ENCODE assay signal across 1 cellular context in the genomic region with DNA sequence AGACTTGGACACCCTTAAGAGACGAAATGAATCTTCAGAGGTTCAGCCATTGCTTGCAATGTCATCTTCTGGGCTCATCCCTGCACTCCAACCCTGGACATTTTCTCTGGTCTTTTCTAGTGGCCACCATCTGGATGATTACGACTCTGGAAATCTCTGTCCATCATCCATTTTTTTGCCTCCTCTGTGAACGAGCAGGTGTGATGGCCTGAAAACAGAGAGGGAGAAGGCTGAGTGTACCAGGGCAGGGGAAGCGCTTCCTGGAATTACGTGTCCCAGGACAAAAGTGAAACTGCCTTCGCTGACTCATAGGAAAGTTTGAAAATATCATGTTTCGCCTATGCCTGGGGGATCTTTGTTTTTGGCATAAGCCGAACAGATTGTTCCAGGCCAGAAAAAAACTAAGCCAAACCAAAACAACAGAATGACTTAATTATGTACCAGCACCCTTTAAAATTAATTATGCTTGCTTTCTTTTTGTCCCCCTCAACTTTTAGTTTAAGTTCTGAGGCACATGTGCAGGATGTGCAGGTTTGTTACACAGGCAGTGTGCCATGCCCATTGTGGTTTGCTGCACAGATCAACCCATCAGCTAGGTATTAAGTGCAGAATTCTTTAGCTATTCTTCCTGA.
A peak's percentile ranks its signal among the peaks of the same experiment; 100 is the strongest.
TF ChIP-seq lines count a peak whose summit lies in the region.

No MANE protein-coding gene starts in this region.

TF ChIP-seq in K562, 482 proteins besides CTCF, POLR2A, EP300 and RAD21 (continued from another document):
- TF ChIP-seq, protein P1, sequence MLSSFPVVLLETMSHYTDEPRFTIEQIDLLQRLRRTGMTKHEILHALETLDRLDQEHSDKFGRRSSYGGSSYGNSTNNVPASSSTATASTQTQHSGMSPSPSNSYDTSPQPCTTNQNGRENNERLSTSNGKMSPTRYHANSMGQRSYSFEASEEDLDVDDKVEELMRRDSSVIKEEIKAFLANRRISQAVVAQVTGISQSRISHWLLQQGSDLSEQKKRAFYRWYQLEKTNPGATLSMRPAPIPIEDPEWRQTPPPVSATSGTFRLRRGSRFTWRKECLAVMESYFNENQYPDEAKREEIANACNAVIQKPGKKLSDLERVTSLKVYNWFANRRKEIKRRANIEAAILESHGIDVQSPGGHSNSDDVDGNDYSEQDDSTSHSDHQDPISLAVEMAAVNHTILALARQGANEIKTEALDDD (IDR thresholded peaks at IDR 0.05) = no peak
- TF ChIP-seq, protein P2, sequence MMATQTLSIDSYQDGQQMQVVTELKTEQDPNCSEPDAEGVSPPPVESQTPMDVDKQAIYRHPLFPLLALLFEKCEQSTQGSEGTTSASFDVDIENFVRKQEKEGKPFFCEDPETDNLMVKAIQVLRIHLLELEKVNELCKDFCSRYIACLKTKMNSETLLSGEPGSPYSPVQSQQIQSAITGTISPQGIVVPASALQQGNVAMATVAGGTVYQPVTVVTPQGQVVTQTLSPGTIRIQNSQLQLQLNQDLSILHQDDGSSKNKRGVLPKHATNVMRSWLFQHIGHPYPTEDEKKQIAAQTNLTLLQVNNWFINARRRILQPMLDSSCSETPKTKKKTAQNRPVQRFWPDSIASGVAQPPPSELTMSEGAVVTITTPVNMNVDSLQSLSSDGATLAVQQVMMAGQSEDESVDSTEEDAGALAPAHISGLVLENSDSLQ (IDR thresholded peaks at IDR 0.05) = peak; percentile 39; the same call in 1 of the 2 replicates
- no peak for TF ChIP-seq CREBBP (IDR thresholded peaks at IDR 0.05; ENCODE audit: low read depth, low read length)
- no peak for TF ChIP-seq NR2C2 (CRISPR knock-in tag; IDR thresholded peaks at IDR 0.05)
- TF ChIP-seq NR2C2 (tag; IDR thresholded peaks at IDR 0.05) = peak; percentile 59
- TF ChIP-seq SNIP1 (IDR thresholded peaks at IDR 0.05; ENCODE audit: low read depth) = no peak
- no peak for TF ChIP-seq SP2 (IDR thresholded peaks at IDR 0.05; ENCODE audit: extremely low read depth, low read depth, low read length, poor library complexity, severe bottlenecking)
- TF ChIP-seq, protein P3, sequence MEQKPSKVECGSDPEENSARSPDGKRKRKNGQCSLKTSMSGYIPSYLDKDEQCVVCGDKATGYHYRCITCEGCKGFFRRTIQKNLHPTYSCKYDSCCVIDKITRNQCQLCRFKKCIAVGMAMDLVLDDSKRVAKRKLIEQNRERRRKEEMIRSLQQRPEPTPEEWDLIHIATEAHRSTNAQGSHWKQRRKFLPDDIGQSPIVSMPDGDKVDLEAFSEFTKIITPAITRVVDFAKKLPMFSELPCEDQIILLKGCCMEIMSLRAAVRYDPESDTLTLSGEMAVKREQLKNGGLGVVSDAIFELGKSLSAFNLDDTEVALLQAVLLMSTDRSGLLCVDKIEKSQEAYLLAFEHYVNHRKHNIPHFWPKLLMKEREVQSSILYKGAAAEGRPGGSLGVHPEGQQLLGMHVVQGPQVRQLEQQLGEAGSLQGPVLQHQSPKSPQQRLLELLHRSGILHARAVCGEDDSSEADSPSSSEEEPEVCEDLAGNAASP (IDR thresholded peaks at IDR 0.05) = no peak
- TF ChIP-seq, protein P4, sequence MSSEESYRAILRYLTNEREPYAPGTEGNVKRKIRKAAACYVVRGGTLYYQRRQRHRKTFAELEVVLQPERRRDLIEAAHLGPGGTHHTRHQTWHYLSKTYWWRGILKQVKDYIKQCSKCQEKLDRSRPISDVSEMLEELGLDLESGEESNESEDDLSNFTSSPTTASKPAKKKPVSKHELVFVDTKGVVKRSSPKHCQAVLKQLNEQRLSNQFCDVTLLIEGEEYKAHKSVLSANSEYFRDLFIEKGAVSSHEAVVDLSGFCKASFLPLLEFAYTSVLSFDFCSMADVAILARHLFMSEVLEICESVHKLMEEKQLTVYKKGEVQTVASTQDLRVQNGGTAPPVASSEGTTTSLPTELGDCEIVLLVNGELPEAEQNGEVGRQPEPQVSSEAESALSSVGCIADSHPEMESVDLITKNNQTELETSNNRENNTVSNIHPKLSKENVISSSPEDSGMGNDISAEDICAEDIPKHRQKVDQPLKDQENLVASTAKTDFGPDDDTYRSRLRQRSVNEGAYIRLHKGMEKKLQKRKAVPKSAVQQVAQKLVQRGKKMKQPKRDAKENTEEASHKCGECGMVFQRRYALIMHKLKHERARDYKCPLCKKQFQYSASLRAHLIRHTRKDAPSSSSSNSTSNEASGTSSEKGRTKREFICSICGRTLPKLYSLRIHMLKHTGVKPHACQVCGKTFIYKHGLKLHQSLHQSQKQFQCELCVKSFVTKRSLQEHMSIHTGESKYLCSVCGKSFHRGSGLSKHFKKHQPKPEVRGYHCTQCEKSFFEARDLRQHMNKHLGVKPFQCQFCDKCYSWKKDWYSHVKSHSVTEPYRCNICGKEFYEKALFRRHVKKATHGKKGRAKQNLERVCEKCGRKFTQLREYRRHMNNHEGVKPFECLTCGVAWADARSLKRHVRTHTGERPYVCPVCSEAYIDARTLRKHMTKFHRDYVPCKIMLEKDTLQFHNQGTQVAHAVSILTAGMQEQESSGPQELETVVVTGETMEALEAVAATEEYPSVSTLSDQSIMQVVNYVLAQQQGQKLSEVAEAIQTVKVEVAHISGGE (CRISPR knock-in tag; IDR thresholded peaks at IDR 0.05) = no peak
- TF ChIP-seq, protein P5, sequence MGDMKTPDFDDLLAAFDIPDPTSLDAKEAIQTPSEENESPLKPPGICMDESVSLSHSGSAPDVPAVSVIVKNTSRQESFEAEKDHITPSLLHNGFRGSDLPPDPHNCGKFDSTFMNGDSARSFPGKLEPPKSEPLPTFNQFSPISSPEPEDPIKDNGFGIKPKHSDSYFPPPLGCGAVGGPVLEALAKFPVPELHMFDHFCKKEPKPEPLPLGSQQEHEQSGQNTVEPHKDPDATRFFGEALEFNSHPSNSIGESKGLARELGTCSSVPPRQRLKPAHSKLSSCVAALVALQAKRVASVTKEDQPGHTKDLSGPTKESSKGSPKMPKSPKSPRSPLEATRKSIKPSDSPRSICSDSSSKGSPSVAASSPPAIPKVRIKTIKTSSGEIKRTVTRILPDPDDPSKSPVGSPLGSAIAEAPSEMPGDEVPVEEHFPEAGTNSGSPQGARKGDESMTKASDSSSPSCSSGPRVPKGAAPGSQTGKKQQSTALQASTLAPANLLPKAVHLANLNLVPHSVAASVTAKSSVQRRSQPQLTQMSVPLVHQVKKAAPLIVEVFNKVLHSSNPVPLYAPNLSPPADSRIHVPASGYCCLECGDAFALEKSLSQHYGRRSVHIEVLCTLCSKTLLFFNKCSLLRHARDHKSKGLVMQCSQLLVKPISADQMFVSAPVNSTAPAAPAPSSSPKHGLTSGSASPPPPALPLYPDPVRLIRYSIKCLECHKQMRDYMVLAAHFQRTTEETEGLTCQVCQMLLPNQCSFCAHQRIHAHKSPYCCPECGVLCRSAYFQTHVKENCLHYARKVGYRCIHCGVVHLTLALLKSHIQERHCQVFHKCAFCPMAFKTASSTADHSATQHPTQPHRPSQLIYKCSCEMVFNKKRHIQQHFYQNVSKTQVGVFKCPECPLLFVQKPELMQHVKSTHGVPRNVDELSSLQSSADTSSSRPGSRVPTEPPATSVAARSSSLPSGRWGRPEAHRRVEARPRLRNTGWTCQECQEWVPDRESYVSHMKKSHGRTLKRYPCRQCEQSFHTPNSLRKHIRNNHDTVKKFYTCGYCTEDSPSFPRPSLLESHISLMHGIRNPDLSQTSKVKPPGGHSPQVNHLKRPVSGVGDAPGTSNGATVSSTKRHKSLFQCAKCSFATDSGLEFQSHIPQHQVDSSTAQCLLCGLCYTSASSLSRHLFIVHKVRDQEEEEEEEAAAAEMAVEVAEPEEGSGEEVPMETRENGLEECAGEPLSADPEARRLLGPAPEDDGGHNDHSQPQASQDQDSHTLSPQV (IDR thresholded peaks at IDR 0.05) = peak; percentile 78; the same call in 1 of the 2 replicates
- TF ChIP-seq NFE2 (IDR thresholded peaks at IDR 0.05; ENCODE audit: low read depth) = peak; percentile 65
- peak; percentile 63 for TF ChIP-seq ZNF316 (IDR thresholded peaks at IDR 0.05)
- TF ChIP-seq ZKSCAN3 (CRISPR knock-in tag; IDR thresholded peaks at IDR 0.05) = no peak
- no peak for TF ChIP-seq WHSC1 (IDR thresholded peaks at IDR 0.05; ENCODE audit: low read length)
- no peak for TF ChIP-seq CBFA2T3 (IDR thresholded peaks at IDR 0.05)
- TF ChIP-seq ZFX (CRISPR knock-in tag; IDR thresholded peaks at IDR 0.05) = no peak
- TF ChIP-seq NEUROD1 (IDR thresholded peaks at IDR 0.05; ENCODE audit: borderline replicate concordance, low read depth, low read length, partially characterized antibody) = peak; percentile 35
- TF ChIP-seq ZNF589 (CRISPR knock-in tag; IDR thresholded peaks at IDR 0.05; ENCODE audit: low read depth) = peak; percentile 59; the same call in 1 of the 2 replicates
- TF ChIP-seq NCOA2 (IDR thresholded peaks at IDR 0.05; ENCODE audit: partially characterized antibody in 2 of 2) = no peak
- 0 out of 4 replicates have a peak, but pooled peaks of 1 of the 2 experiments have one; percentile 37 for TF ChIP-seq MAZ (CRISPR knock-in tag; conservative IDR thresholded peaks at IDR 0.05 in 1 of 2, IDR thresholded peaks at IDR 0.05 in 1 of 2)
- no peak for TF ChIP-seq ILK (tag; IDR thresholded peaks at IDR 0.05; ENCODE audit: borderline replicate concordance, low read depth)
- peak; percentile 48 for TF ChIP-seq L3MBTL2 (IDR thresholded peaks at IDR 0.05)
- TF ChIP-seq, protein P6, sequence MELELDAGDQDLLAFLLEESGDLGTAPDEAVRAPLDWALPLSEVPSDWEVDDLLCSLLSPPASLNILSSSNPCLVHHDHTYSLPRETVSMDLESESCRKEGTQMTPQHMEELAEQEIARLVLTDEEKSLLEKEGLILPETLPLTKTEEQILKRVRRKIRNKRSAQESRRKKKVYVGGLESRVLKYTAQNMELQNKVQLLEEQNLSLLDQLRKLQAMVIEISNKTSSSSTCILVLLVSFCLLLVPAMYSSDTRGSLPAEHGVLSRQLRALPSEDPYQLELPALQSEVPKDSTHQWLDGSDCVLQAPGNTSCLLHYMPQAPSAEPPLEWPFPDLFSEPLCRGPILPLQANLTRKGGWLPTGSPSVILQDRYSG (tag; conservative IDR thresholded peaks at IDR 0.05; ENCODE audit: low read depth) = peak; percentile 54; the same call in 1 of the 2 replicates
- TF ChIP-seq ZNF76 (CRISPR knock-in tag; IDR thresholded peaks at IDR 0.05; ENCODE audit: borderline replicate concordance) = peak; percentile 75; the same call in 1 of the 2 replicates
- TF ChIP-seq PHF20 (IDR thresholded peaks at IDR 0.05; ENCODE audit: partially characterized antibody) = peak; percentile 15
- no peak for TF ChIP-seq ADNP (tag; IDR thresholded peaks at IDR 0.05)
- no peak for TF ChIP-seq CBX5 (IDR thresholded peaks at IDR 0.05; ENCODE audit: borderline replicate concordance, low read depth)
- 0 out of 2 replicates have a peak, but pooled peaks have one; percentile 31 for TF ChIP-seq SMAD4 (CRISPR knock-in tag; conservative IDR thresholded peaks at IDR 0.05)
- TF ChIP-seq HDAC1 (IDR thresholded peaks at IDR 0.05) = 0 out of 4 replicates have a peak, but pooled peaks of 1 of the 2 experiments have one; percentile 2
TF ChIP-seq in K562: peak in this region for 68.
